In the genomic region with DNA sequence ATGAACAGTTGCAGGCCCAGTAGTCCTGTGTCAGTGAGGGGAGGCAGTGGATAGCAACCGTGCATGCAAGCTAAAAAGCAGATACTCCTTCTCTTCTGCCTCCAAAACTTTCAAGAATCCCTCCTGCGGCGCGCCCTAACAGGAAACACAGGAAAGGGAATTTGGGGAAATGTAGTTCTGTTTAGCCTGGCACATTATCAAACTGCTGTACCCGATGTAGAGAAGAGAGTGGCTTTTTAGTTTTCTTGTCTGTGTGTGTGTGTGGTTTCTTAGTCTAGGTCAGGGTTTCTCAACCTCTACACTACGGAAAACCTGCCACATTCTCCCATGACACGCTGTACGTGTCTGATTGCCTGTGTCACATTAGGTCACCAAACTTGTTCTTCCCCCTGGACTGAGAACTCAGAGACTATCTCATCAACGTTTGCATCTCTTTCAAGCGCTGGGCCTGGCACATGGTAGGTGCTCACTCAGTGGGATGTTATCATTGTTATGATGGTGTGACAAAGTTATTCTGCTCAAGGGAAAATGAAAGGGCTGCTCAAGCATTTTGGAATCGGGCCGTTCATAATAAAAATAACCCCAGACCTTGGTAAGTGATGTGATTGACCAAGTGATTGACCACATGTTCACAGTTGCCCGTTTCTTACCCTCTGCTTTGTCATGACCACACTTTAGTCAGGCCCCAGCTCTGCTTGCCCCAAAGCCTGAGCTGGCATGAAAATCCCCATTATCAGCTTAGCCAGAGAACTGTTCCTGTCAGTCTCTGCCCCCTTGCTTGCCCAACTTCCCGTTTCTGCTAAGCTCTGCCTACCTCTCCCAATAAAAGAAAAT, we compare ENCODE assay signal across 9 cellular contexts. TPM values are rescaled to one million over a fixed set of nuclear protein-coding genes. Genes with fewer than 3 reads are reported as not detected.
A peak's percentile ranks its signal among the peaks of the same experiment; 100 is the strongest.
DNase-seq lines count a peak whose midpoint lies in the region; ATAC-seq, FAIRE-seq and TF ChIP-seq lines count a peak whose summit lies in the region.
"Had no signal": no experiment of that assay in that cellular context is flagged by ENCODE, and none has a peak within 500 bp of the region (broad histone marks: within the 10 kb centered on the region; RNA-seq: fewer than 3 reads in every experiment).

No MANE protein-coding gene starts in this region.

- CTCF ChIA-PET in A549 (lab: Yijun Ruan, JAX) = interaction anchor here (1.0 to 3.9 kb wide), 2 partner anchors 13 to 23 kb away, joined by 3 to 22 read pairs; no protein-coding TSS in a partner anchor
- CTCF ChIA-PET in activated CD4-positive, alpha-beta memory T cell treated with anti-CD3 and anti-CD28 coated beads, Interleukin-2, amount 10 ng/mL, durations not matched to agents 7 days and 5 days (lab: Charles Lee) = no interaction called here

- H3K36me3 ChIP-seq in lower lobe of right lung = no peaks in the 10 kb centered on the region

- POLR2A ChIA-PET in A549 (lab: Yijun Ruan, JAX) = no interaction called here
- POLR2A ChIA-PET in activated CD4-positive, alpha-beta memory T cell treated with anti-CD3 and anti-CD28 coated beads, Interleukin-2, amount 10 ng/mL, durations not matched to agents 7 days and 5 days (lab: Charles Lee) = no interaction called here

- H2AFZ ChIP-seq in H9 (ENCODE audit: low read length) = no peak overlapping the region

- H3K56ac ChIP-seq in H9 (ENCODE audit: insufficient read length, low read depth, low read length) = no peak overlapping the region

- no peak overlapping the region for H3K27ac ChIP-seq in A549
- H3K27ac ChIP-seq in H9 (ENCODE audit: insufficient read length, low read depth, low read length) = no peak overlapping the region
- peak overlapping the region; percentile 76 for H3K27ac ChIP-seq in lower lobe of right lung

- H3K79me2 ChIP-seq in H9 (ENCODE audit: insufficient read depth, low read length) = no peaks in the 10 kb centered on the region

- intact Hi-C loops in lower lobe of right lung (cut with DNase I) = no loop called here

- H4K91ac ChIP-seq in H9 (ENCODE audit: insufficient read length, low read depth, low read length) = no peak overlapping the region

- no peak overlapping the region for H4K8ac ChIP-seq in H9 (replicated peaks; ENCODE audit: insufficient read length, low read depth, low read length)

- H3K4ac ChIP-seq in H9 (ENCODE audit: low read depth, low read length) = no peak overlapping the region

- peak overlapping the region in 2 of 3 experiments; percentile 25 to 43; a peak in 2 of 7 replicates for H3K27ac Mint-ChIP-seq in H9
- peak overlapping the region; percentile 6 for H3K27ac Mint-ChIP-seq in activated CD4-positive, alpha-beta memory T cell treated with anti-CD3 and anti-CD28 coated beads, Interleukin-2, amount 10 ng/mL, durations not matched to agents 7 days and 5 days

- H2AK5ac ChIP-seq in H9 (ENCODE audit: insufficient read length, low read length) = no peak overlapping the region

- FAIRE-seq in A549 (lab: Jason Lieb, UNC) = no peak

- no peak for TF ChIP-seq RAD21 in A549 (conservative IDR thresholded peaks at IDR 0.05 in 1 of 2, IDR thresholded peaks at IDR 0.05 in 1 of 2)

- H3K9ac ChIP-seq in H9 (ENCODE audit: extremely low read depth, insufficient read length, low read length) = no peak overlapping the region

- no peak for TF ChIP-seq EP300 in A549 (IDR thresholded peaks at IDR 0.05)

- no peak overlapping the region for H3K4me3 Mint-ChIP-seq in H9
- H3K4me3 Mint-ChIP-seq in activated CD4-positive, alpha-beta memory T cell treated with anti-CD3 and anti-CD28 coated beads, Interleukin-2, amount 10 ng/mL, durations not matched to agents 7 days and 5 days = no peak overlapping the region

- H2BK120ac ChIP-seq in H9 (ENCODE audit: low read depth, low read length, poor library complexity, severe bottlenecking) = no peak overlapping the region

- DNase-seq in A549 (ENCODE audit: low read depth in 1 of 2, low spot score in 1 of 2) (no peak), H9 (no peak), lower lobe of right lung (peak; percentile 59), NCI-H1436 (lab: John Stamatoyannopoulos, UW) (no peak), 8988T (no peak)
- peak; percentile 21 for DNase-seq in activated CD4-positive, alpha-beta memory T cell treated with anti-CD3 and anti-CD28 coated beads, Interleukin-2, amount 10 ng/mL, durations not matched to agents 7 days and 5 days
- DNase-seq: DMS53 had no signal

- H3K4me2 ChIP-seq in A549 = no peak overlapping the region
- H3K4me2 ChIP-seq in H9 (ENCODE audit: insufficient read depth, insufficient read length, low read length) = no peak overlapping the region

- no peaks in the 10 kb centered on the region; a peak in 1 of 5 replicates for H3K9me3 Mint-ChIP-seq in H9
- no peaks in the 10 kb centered on the region for H3K9me3 Mint-ChIP-seq in activated CD4-positive, alpha-beta memory T cell treated with anti-CD3 and anti-CD28 coated beads, Interleukin-2, amount 10 ng/mL, durations not matched to agents 7 days and 5 days

- H3K27me3 ChIP-seq in H9 (ENCODE audit: insufficient read depth, low read length) = no peaks in the 10 kb centered on the region
- no peaks in the 10 kb centered on the region for H3K27me3 ChIP-seq in lower lobe of right lung (ENCODE audit: low read depth)

- H3K14ac ChIP-seq in H9 (ENCODE audit: insufficient read depth, low read length) = no peak overlapping the region

- H2BK5ac ChIP-seq in H9 (ENCODE audit: insufficient read length, low read length) = no peak overlapping the region

- H3K4me3 ChIP-seq in A549 (no peak overlapping the region), lower lobe of right lung (peak overlapping the region; percentile 29)

- no peak for TF ChIP-seq CTCF in A549 (IDR thresholded peaks at IDR 0.05)
- TF ChIP-seq CTCF in H9 (conservative IDR thresholded peaks at IDR 0.05) = no peak
- TF ChIP-seq CTCF in lower lobe of right lung (IDR thresholded peaks at IDR 0.05) = no peak

- no peaks in the 10 kb centered on the region for H4K20me1 ChIP-seq in H9 (ENCODE audit: control insufficient read depth, insufficient read depth, insufficient read length)

- no peak overlapping the region for H2BK15ac ChIP-seq in H9 (ENCODE audit: low read depth, low read length)

- no peaks in the 10 kb centered on the region for H3K79me1 ChIP-seq in H9 (ENCODE audit: insufficient read depth, low read depth, low read length, poor library complexity, severe bottlenecking)

- TF ChIP-seq POLR2A in A549 (IDR thresholded peaks at IDR 0.05; ENCODE audit: low read length) = no peak

- peaks cover 21% of the 10 kb centered on the region; the same call in 2 of the 3 replicates for H3K4me1 ChIP-seq in A549
- no peaks in the 10 kb centered on the region for H3K4me1 ChIP-seq in H9 (ENCODE audit: insufficient read depth, low read length)
- H3K4me1 ChIP-seq in lower lobe of right lung = peaks cover 29% of the 10 kb centered on the region

- no peak overlapping the region for H3K18ac ChIP-seq in H9 (ENCODE audit: insufficient read length, low read depth, low read length)

- no peak overlapping the region for H4K5ac ChIP-seq in H9 (ENCODE audit: insufficient read length, low read depth, low read length)

- H3K36me3 Mint-ChIP-seq in H9 (ENCODE audit: insufficient read depth in 1 of 3, low read depth in 3 of 3) = no peaks in the 10 kb centered on the region
- H3K36me3 Mint-ChIP-seq in activated CD4-positive, alpha-beta memory T cell treated with anti-CD3 and anti-CD28 coated beads, Interleukin-2, amount 10 ng/mL, durations not matched to agents 7 days and 5 days (ENCODE audit: low read depth) = no peaks in the 10 kb centered on the region

- ATAC-seq in A549 = peak; percentile 19 to 22; a peak in 4 of 6 replicates
- ATAC-seq in lower lobe of right lung = peak; percentile 75 to 81
- ATAC-seq in GM18870 (IDR thresholded peaks at IDR 0.05; ENCODE audit: unreplicated experiment) = no peak
- no peak for ATAC-seq in GM18519 (IDR thresholded peaks at IDR 0.05; ENCODE audit: low FRiP score, unreplicated experiment)

- WGBS in A549 (ENCODE audit: missing lambda C conversion rate) = 73% methylated on average over 14 of the region's 14 CpGs
- WGBS in H9 (ENCODE audit: extremely low coverage, insufficient read length, low lambda C conversion rate) = no CpG with 5 or more reads among the region's 14 CpGs

- no peak overlapping the region for H2BK20ac ChIP-seq in H9 (ENCODE audit: low read depth, low read length, poor library complexity, severe bottlenecking)

- no peaks in the 10 kb centered on the region for H3K23me2 ChIP-seq in H9 (ENCODE audit: insufficient read length, low read depth, low read length, poor library complexity, severe bottlenecking)

- H3K23ac ChIP-seq in H9 (ENCODE audit: insufficient read length, low read depth, low read length) = no peak overlapping the region

- H3T11ph ChIP-seq in H9 (ENCODE audit: low read length) = no peak overlapping the region

- peaks cover 6 to 8% of the 10 kb centered on the region in 2 experiments for H3K4me1 Mint-ChIP-seq in H9
- H3K4me1 Mint-ChIP-seq in activated CD4-positive, alpha-beta memory T cell treated with anti-CD3 and anti-CD28 coated beads, Interleukin-2, amount 10 ng/mL, durations not matched to agents 7 days and 5 days = peaks cover 14% of the 10 kb centered on the region

- H3K9me3 ChIP-seq in A549 (no peaks in the 10 kb centered on the region), H9 (ENCODE audit: control insufficient read depth, low read depth, low read length) (no peaks in the 10 kb centered on the region), lower lobe of right lung (no peaks in the 10 kb centered on the region)

- H2BK12ac ChIP-seq in H9 (ENCODE audit: insufficient read length, low read depth, low read length) = no peak overlapping the region

- peaks cover 1% of the 10 kb centered on the region for H3K27me3 Mint-ChIP-seq in H9 (ENCODE audit: low read depth)
- H3K27me3 Mint-ChIP-seq in activated CD4-positive, alpha-beta memory T cell treated with anti-CD3 and anti-CD28 coated beads, Interleukin-2, amount 10 ng/mL, durations not matched to agents 7 days and 5 days = peaks cover 16% of the 10 kb centered on the region

TF ChIP-seq in A549, 52 proteins besides CTCF, POLR2A, EP300 and RAD21 (continues in another document):
- TF ChIP-seq, protein P1, sequence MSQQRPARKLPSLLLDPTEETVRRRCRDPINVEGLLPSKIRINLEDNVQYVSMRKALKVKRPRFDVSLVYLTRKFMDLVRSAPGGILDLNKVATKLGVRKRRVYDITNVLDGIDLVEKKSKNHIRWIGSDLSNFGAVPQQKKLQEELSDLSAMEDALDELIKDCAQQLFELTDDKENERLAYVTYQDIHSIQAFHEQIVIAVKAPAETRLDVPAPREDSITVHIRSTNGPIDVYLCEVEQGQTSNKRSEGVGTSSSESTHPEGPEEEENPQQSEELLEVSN (IDR thresholded peaks at IDR 0.05; ENCODE audit: borderline replicate concordance, low read depth) = no peak
- no peak for TF ChIP-seq ZNF302 (CRISPR knock-in tag; IDR thresholded peaks at IDR 0.05)

RNA-seq across cellular contexts. Expression of a gene that starts 33.2 kb away (rescaled TPM):
- polyA plus RNA-seq in A549 (2011; rRNA removed) (17.4 and 38.6 TPM in 2 replicates), A549 (2017; fragmentation: RNase III; extraction: RNeasy Plus Mini Kit Qiagen cat#74134 plus additional on column Dnase treatment) (28.7 to 45.2 TPM (median 32.2 TPM) in 3 replicates)
- polyA plus RNA-seq in A549 (2012; cell fraction: cytosol; rRNA removed) = 6.2 and 9.6 TPM in 2 replicates
- 5.8 and 6.9 TPM in 2 replicates for polyA plus RNA-seq in A549 (2012; cell fraction: nucleus; rRNA removed)
- polyA minus RNA-seq in A549 (2011; rRNA and poly(A)+ RNA removed) = 20.8 and 30.0 TPM in 2 replicates
- total RNA-seq in H9 (2021) (not detected in 2 replicates), lower lobe of right lung (not detected)
- not detected for total RNA-seq in activated CD4-positive, alpha-beta memory T cell treated with anti-CD3 and anti-CD28 coated beads, Interleukin-2, amount 10 ng/mL, durations not matched to agents 7 days and 5 days

Comparison
In these comparisons a context has a peak if more than half of its experiments do, and no peak if none do; other contexts are left out.
1. ATAC-seq: peak in A549 (2 of 2) and lower lobe of right lung (2 of 2); none in GM18870 (single experiment) and GM18519 (single experiment).
2. DNase-seq: peak in activated CD4-positive, alpha-beta memory T cell treated with anti-CD3 and anti-CD28 coated beads, Interleukin-2, amount 10 ng/mL, durations not matched to agents 7 days and 5 days (single experiment) and lower lobe of right lung (single experiment); none in A549 (0 of 2), H9 (single experiment), NCI-H1436 (single experiment) and 8988T (single experiment).